ENCODE assay signal across 26 cellular contexts in genomic region chr3:100416863-100417262, GRCh38. TPM values are rescaled to one million over a fixed set of nuclear protein-coding genes. Genes with fewer than 3 reads are reported as not detected.
DNase-seq lines count a peak whose midpoint lies in the region; ATAC-seq, FAIRE-seq and TF ChIP-seq lines count a peak whose summit lies in the region.
"Had no signal": no experiment of that assay in that cellular context is flagged by ENCODE, and none has a peak within 500 bp of the region (broad histone marks: within the 10 kb centered on the region; RNA-seq: fewer than 3 reads in every experiment).

No MANE protein-coding gene starts in this region.

- H3K23ac ChIP-seq in IMR-90 (ENCODE audit: low read depth, low read length): no peak overlapping the region

- FAIRE-seq in A549 (lab: Jason Lieb, UNC): no peak
- FAIRE-seq in K562 (lab: Jason Lieb, UNC): no peak
- FAIRE-seq: GM12878, GM19239 had no signal

- TF ChIP-seq EP300 in A549 (IDR thresholded peaks at IDR 0.05) (no peak), K562 (IDR thresholded peaks at IDR 0.05; ENCODE audit: low read length) (no peak)

- H3K9me3 ChIP-seq in A549 (no peaks in the 10 kb centered on the region), IMR-90 (ENCODE audit: control insufficient read depth, insufficient read depth, low read length) (no peaks in the 10 kb centered on the region), K562 (replicated peaks; ENCODE audit: control insufficient read depth, insufficient read depth, low read depth, low read length) (no peaks in the 10 kb centered on the region)
- H3K9me3 ChIP-seq: BE2C, BLaER1 had no signal

- H3K27ac ChIP-seq in A549 (no peak overlapping the region), IMR-90 (ENCODE audit: insufficient read depth, low read length) (no peak overlapping the region), K562 (ENCODE audit: extremely low read depth, low read depth, low read length) (no peak overlapping the region), brain microvascular endothelial cell (no peak overlapping the region)
- H3K27ac ChIP-seq: 22Rv1, BLaER1 had no signal

- H4K91ac ChIP-seq in IMR-90 (ENCODE audit: insufficient read depth, low read depth, low read length): no peak overlapping the region

- H3K4me1 Mint-ChIP-seq in chondrocyte (ENCODE audit: low read depth): no peaks in the 10 kb centered on the region
- H3K4me1 Mint-ChIP-seq: CD4-positive, alpha-beta memory T cell; CD8-positive, alpha-beta memory T cell had no signal

- H4K5ac ChIP-seq in IMR-90 (ENCODE audit: low read depth, low read length): no peak overlapping the region

- H2AFZ ChIP-seq in IMR-90 (replicated peaks; ENCODE audit: low read length, poor library complexity) (no peak overlapping the region), K562 (ENCODE audit: low read depth, low read length) (no peak overlapping the region)

- dilution Hi-C loops in IMR-90 (cut with HindIII; ENCODE audit: low sequenced_read_pairs, unreplicated experiment): no loop called here

- H4K20me1 ChIP-seq in IMR-90 (ENCODE audit: insufficient read depth, low read length) (no peaks in the 10 kb centered on the region), K562 (replicated peaks; ENCODE audit: control insufficient read depth, insufficient read depth, low read length) (no peaks in the 10 kb centered on the region)
- H4K20me1 ChIP-seq: BLaER1 had no signal

- 46% methylated on average over 1 of the region's 1 CpG for WGBS in A549 (ENCODE audit: missing lambda C conversion rate)
- no CpG with 5 or more reads among the region's 1 CpG for WGBS in IMR-90 (ENCODE audit: extremely low coverage in 2 of 2, insufficient read length in 1 of 2), 2 experiments
- 22% methylated on average over 1 of the region's 1 CpG for WGBS in K562 (ENCODE audit: insufficient coverage, low coverage, missing lambda C conversion rate)

- H3K56ac ChIP-seq in IMR-90 (ENCODE audit: extremely low read depth, insufficient read depth, low read length): no peak overlapping the region

- H3K4ac ChIP-seq in IMR-90 (ENCODE audit: low read depth, low read length): no peak overlapping the region

- TF ChIP-seq POLR2A in A549 (IDR thresholded peaks at IDR 0.05; ENCODE audit: low read length): no peak
- no peak for TF ChIP-seq POLR2A in IMR-90 (IDR thresholded peaks at IDR 0.05; ENCODE audit: low read depth, low read length)
- TF ChIP-seq POLR2A in K562 (conservative IDR thresholded peaks at IDR 0.05): no peak

- H2BK15ac ChIP-seq in IMR-90 (ENCODE audit: low read depth, low read length): no peak overlapping the region

- no peak overlapping the region for H3K27ac Mint-ChIP-seq in chondrocyte (ENCODE audit: unreplicated experiment)
- H3K27ac Mint-ChIP-seq: CD4-positive, CD25-positive, alpha-beta regulatory T cell had no signal

- H3K9me3 Mint-ChIP-seq in chondrocyte (ENCODE audit: low read depth): no peaks in the 10 kb centered on the region
- H3K9me3 Mint-ChIP-seq: CD14-positive monocyte had no signal

- POLR2A ChIA-PET in A549 (lab: Yijun Ruan, JAX) (no interaction called here), IMR-90 (lab: Charles Lee; ENCODE audit: unreplicated experiment) (no interaction called here), K562 (lab: Yijun Ruan, JAX) (interaction anchor here (1.1 kb wide), 1 partner anchor 15 kb away, joined by 4 read pairs; the partner anchor contains the start of genes LNP1 and TOMM70)

- no peaks in the 10 kb centered on the region for H3K27me3 ChIP-seq in IMR-90 (ENCODE audit: control insufficient read depth, insufficient read depth, low read length)
- H3K27me3 ChIP-seq in K562 (ENCODE audit: control insufficient read depth in 2 of 2, insufficient read depth in 2 of 2, low read length in 2 of 2): no peaks in the 10 kb centered on the region
- no peaks in the 10 kb centered on the region for H3K27me3 ChIP-seq in brain microvascular endothelial cell (replicated peaks)
- H3K27me3 ChIP-seq: BE2C, BLaER1 had no signal

- no peaks in the 10 kb centered on the region for H3K27me3 Mint-ChIP-seq in chondrocyte (ENCODE audit: low read depth)
- H3K27me3 Mint-ChIP-seq: CD8-positive, alpha-beta memory T cell had no signal

- CTCF ChIA-PET in A549 (lab: Yijun Ruan, JAX) (no interaction called here), IMR-90 (lab: Yijun Ruan, JAX) (no interaction called here), K562 (lab: Yijun Ruan, JAX; ENCODE audit: low intra/inter-chr PET ratio) (interaction anchor here (0.6 kb wide), 1 partner anchor 282 kb away, joined by 5 read pairs; no protein-coding TSS in a partner anchor)

- in situ Hi-C loops in IMR-90 (cut with MboI; ENCODE audit: low sequenced_read_pairs): no loop called here
- in situ Hi-C loops in K562 (cut with MboI): no loop called here
- in situ Hi-C loops in brain microvascular endothelial cell (cut with HindIII; ENCODE audit: low pct_ligation_motif_present, low sequenced_read_pairs): no loop called here

- H3K79me2 ChIP-seq in K562 (ENCODE audit: control insufficient read depth, insufficient read depth, low read length): no peaks in the 10 kb centered on the region

- intact Hi-C loops in IMR-90 (cut with micrococcal nuclease) (no loop called here), K562 (cut with micrococcal nuclease) (no loop called here)

- DNase-seq in DMS53 (lab: John Stamatoyannopoulos, UW) (peak; percentile 1), DMS53 treated with DMSO at 0.1 percent for 48 hours (lab: John Stamatoyannopoulos, UW; ENCODE audit: unreplicated experiment) (no peak), A549 (ENCODE audit: low read depth in 1 of 2, low spot score in 1 of 2) (no peak), IMR-90 (no peak), K562 (ENCODE audit: extremely low read depth in 1 of 4, low spot score in 3 of 4) (no peak), brain microvascular endothelial cell (no peak), chondrocyte (ENCODE audit: low spot score) (no peak)
- DNase-seq: ACHN; BE2C; C1 segment of cervical spinal cord; CD4-positive, alpha-beta memory T cell; CD4-positive, CD25-positive, alpha-beta regulatory T cell; CD8-positive, alpha-beta memory T cell; COR-L47; DMS 273 treated with DMSO at 0.1 percent for 48 hours; DMS153; DMS79; DND-41; EL; GDM1 had no signal

- ATAC-seq in A549 (no peak), IMR-90 (ENCODE audit: low read depth) (no peak), K562 (no peak), GM21723 (IDR thresholded peaks at IDR 0.05; ENCODE audit: unreplicated experiment) (no peak)
- ATAC-seq: GM12878 had no signal

- TF ChIP-seq RAD21 in A549 (conservative IDR thresholded peaks at IDR 0.05 in 1 of 2, IDR thresholded peaks at IDR 0.05 in 1 of 2) (no peak), IMR-90 (IDR thresholded peaks at IDR 0.05; ENCODE audit: low read length) (no peak), K562 (CRISPR knock-in tag; conservative IDR thresholded peaks at IDR 0.05 in 1 of 2, IDR thresholded peaks at IDR 0.05 in 1 of 2) (no peak)

- no peak overlapping the region for H2BK5ac ChIP-seq in IMR-90 (ENCODE audit: low read depth, low read length, poor library complexity, severe bottlenecking)

- TF ChIP-seq CTCF in A549 (IDR thresholded peaks at IDR 0.05): no peak
- no peak for TF ChIP-seq CTCF in IMR-90 (conservative IDR thresholded peaks at IDR 0.05; ENCODE audit: low read depth, low read length)
- no peak for TF ChIP-seq CTCF in K562 (IDR thresholded peaks at IDR 0.05 in 2 of 3, conservative IDR thresholded peaks at IDR 0.05 in 1 of 3; ENCODE audit: insufficient read depth in 2 of 3, low read depth in 1 of 3, low read length in 3 of 3)
- TF ChIP-seq CTCF in brain microvascular endothelial cell (IDR thresholded peaks at IDR 0.05; ENCODE audit: low read depth, low read length, missing control alignments): no peak
- TF ChIP-seq CTCF in chondrocyte (IDR thresholded peaks at IDR 0.05): no peak

- no peak overlapping the region for H3K4me3 Mint-ChIP-seq in chondrocyte (ENCODE audit: unreplicated experiment)
- H3K4me3 Mint-ChIP-seq: CD14-positive monocyte; CD4-positive, alpha-beta memory T cell; CD4-positive, CD25-positive, alpha-beta regulatory T cell; CD8-positive, alpha-beta memory T cell had no signal

- H3K4me2 ChIP-seq in A549 (no peak overlapping the region), IMR-90 (ENCODE audit: low read depth, low read length) (no peak overlapping the region), K562 (ENCODE audit: insufficient read depth, low read length) (no peak overlapping the region)
- H3K4me2 ChIP-seq: BLaER1 had no signal

- H3K18ac ChIP-seq in IMR-90 (ENCODE audit: low read depth, low read length): no peak overlapping the region

- H3K36me3 Mint-ChIP-seq in chondrocyte (ENCODE audit: low read depth): peaks cover 1% of the 10 kb centered on the region
- H3K36me3 Mint-ChIP-seq: CD14-positive monocyte had no signal

- H3K36me3 ChIP-seq in IMR-90 (ENCODE audit: control insufficient read depth, insufficient read depth, low read length): no peaks in the 10 kb centered on the region
- no peaks in the 10 kb centered on the region for H3K36me3 ChIP-seq in K562 (ENCODE audit: control insufficient read depth, insufficient read depth, low read length)
- no peaks in the 10 kb centered on the region for H3K36me3 ChIP-seq in brain microvascular endothelial cell (replicated peaks)
- H3K36me3 ChIP-seq: BE2C, BLaER1 had no signal

- H2BK120ac ChIP-seq in IMR-90 (ENCODE audit: low read depth, low read length): no peak overlapping the region

- no peak overlapping the region for H2AK9ac ChIP-seq in IMR-90 (replicated peaks; ENCODE audit: low read depth, low read length, poor library complexity)

- H4K8ac ChIP-seq in IMR-90 (ENCODE audit: low read depth in 2 of 2, low read length in 2 of 2): no peak overlapping the region

- H2AK5ac ChIP-seq in IMR-90 (ENCODE audit: low read depth, low read length): no peak overlapping the region

- no peak overlapping the region for H3K14ac ChIP-seq in IMR-90 (replicated peaks; ENCODE audit: low read depth, low read length)

- BruUV-seq in IMR-90 (replicated peaks; lab: Mats Ljungman, UMichigan): no TSS peak
- BruUV-seq in K562 (replicated peaks; lab: Mats Ljungman, UMichigan): no TSS peak

- H3K9me1 ChIP-seq in IMR-90 (ENCODE audit: insufficient read depth, low read length) (no peaks in the 10 kb centered on the region), K562 (ENCODE audit: control insufficient read depth, insufficient read depth, low read length) (no peaks in the 10 kb centered on the region)

- H3K4me1 ChIP-seq in A549 (no peaks in the 10 kb centered on the region), IMR-90 (ENCODE audit: control insufficient read depth, insufficient read depth, low read length) (no peaks in the 10 kb centered on the region), K562 (replicated peaks in 1 of 2; ENCODE audit: control insufficient read depth in 2 of 2, insufficient read depth in 2 of 2, low read length in 2 of 2) (no peaks in the 10 kb centered on the region; a peak in 2 of 5 replicates)
- H3K4me1 ChIP-seq: BE2C had no signal

- no peak overlapping the region for H2BK20ac ChIP-seq in IMR-90 (ENCODE audit: low read depth, low read length)

- no peaks in the 10 kb centered on the region; a peak in 1 of 4 replicates for H3K79me1 ChIP-seq in IMR-90 (ENCODE audit: low read depth in 1 of 2, low read length in 2 of 2)

- no peak overlapping the region for H3K9ac ChIP-seq in IMR-90 (ENCODE audit: low read depth, low read length)
- H3K9ac ChIP-seq in K562 (ENCODE audit: insufficient read depth in 1 of 2, low read depth in 2 of 2, low read length in 2 of 2): no peak overlapping the region
- H3K9ac ChIP-seq: BLaER1 had no signal

- H3K4me3 ChIP-seq in A549: no peak overlapping the region
- H3K4me3 ChIP-seq in IMR-90 (ENCODE audit: insufficient read depth, low read depth, low read length): no peak overlapping the region
- no peak overlapping the region for H3K4me3 ChIP-seq in K562
- H3K4me3 ChIP-seq in brain microvascular endothelial cell (ENCODE audit: low read depth, low read length): no peak overlapping the region
- H3K4me3 ChIP-seq: BLaER1, GM12878 had no signal

RNA-seq across cellular contexts. Expression of gene LNP1, which starts 15.5 kb away (rescaled TPM):
- 1.2 and 2.0 TPM in 2 replicates for polyA plus RNA-seq in A549 (2011; rRNA removed)
- polyA plus RNA-seq in A549 (2012; cell fraction: cytosol; rRNA removed): 0.91 and 1.2 TPM in 2 replicates
- polyA plus RNA-seq in A549 (2012; cell fraction: nucleus; rRNA removed): 0.53 and 1.0 TPM in 2 replicates
- polyA plus RNA-seq in A549 (2017; fragmentation: RNase III; extraction: RNeasy Plus Mini Kit Qiagen cat#74134 plus additional on column Dnase treatment): 1.3 to 1.8 TPM (median 1.6 TPM) in 3 replicates
- polyA minus RNA-seq in A549 (2011; rRNA and poly(A)+ RNA removed): 2.3 and 3.9 TPM in 2 replicates
- 2.2 and 4.4 TPM in 2 replicates for total RNA-seq in IMR-90 (2012; rRNA removed)
- polyA plus RNA-seq in IMR-90 (2012; rRNA removed): 2.3 and 2.4 TPM in 2 replicates
- 0.44 and 1.5 TPM in 2 replicates for polyA plus RNA-seq in IMR-90 (2012; cell fraction: cytosol; rRNA removed)
- polyA plus RNA-seq in IMR-90 (2012; cell fraction: nucleus; rRNA removed; ENCODE audit: low replicate concordance): 0.14 and 1.4 TPM in 2 replicates
- 12.5 and 19.1 TPM in 2 replicates for total RNA-seq in K562 (2011; cell fraction: chromatin; rRNA removed; ENCODE audit: low replicate concordance)
- total RNA-seq in K562 (2011; cell fraction: nucleolus; rRNA removed): 12.8 and 13.6 TPM in 2 replicates
- 15.6 and 22.5 TPM in 2 replicates for total RNA-seq in K562 (2011; cell fraction: nucleoplasm; rRNA removed)
- 3.3 and 4.5 TPM in 2 replicates for total RNA-seq in K562 (2014; rRNA removed)
- 4.4 and 4.5 TPM in 2 replicates for total RNA-seq in K562 (2014; rRNA removed; fragmentation: Illumina TruSeq; extraction: Trizol)
- total RNA-seq in K562 (2015; rRNA removed; fragmentation: Illumina TruSeq; extraction: Trizol): 3.9 and 5.2 TPM in 2 replicates
- 3.0 and 3.4 TPM in 2 replicates for total RNA-seq in K562 (2021)
- polyA plus RNA-seq in K562 (2011; rRNA removed): 3.1 and 4.3 TPM in 2 replicates
- polyA plus RNA-seq in K562 (2011; cell fraction: cytosol; rRNA removed): 2.4 and 4.8 TPM in 2 replicates
- 5.0 and 5.6 TPM in 2 replicates for polyA plus RNA-seq in K562 (2011; cell fraction: nucleus; rRNA removed)
- 3.2 and 3.7 TPM in 2 replicates for polyA plus RNA-seq in K562 (2012)
- polyA plus RNA-seq in K562 (2014; fragmentation: Illumina TruSeq; extraction: Trizol): 3.6 and 4.8 TPM in 2 replicates
- 1 to 10 TPM; 1.9 to 4.9 TPM for polyA plus RNA-seq in K562 (2014; fragmentation: Nextera tagmentation; extraction: Ambion mirVana)
- 3.4 and 3.9 TPM in 2 replicates for polyA plus RNA-seq in K562 (2014; rRNA removed)
- 13.5 and 14.6 TPM in 2 replicates for polyA minus RNA-seq in K562 (2011; rRNA and poly(A)+ RNA removed)
- polyA minus RNA-seq in K562 (2011; cell fraction: cytosol; rRNA and poly(A)+ RNA removed): 2.4 and 3.4 TPM in 2 replicates
- polyA minus RNA-seq in K562 (2011; cell fraction: nucleus; rRNA and poly(A)+ RNA removed): 11.8 and 22.1 TPM in 2 replicates
- 1.0 to 2.2 TPM (median 1.5 TPM) in 3 replicates for total RNA-seq in chondrocyte

RNA-seq across cellular contexts. Expression of gene TOMM70, which starts 16.0 kb away (rescaled TPM):
- polyA plus RNA-seq in A549 (2011; rRNA removed) (48.6 and 61.8 TPM in 2 replicates), A549 (2017; fragmentation: RNase III; extraction: RNeasy Plus Mini Kit Qiagen cat#74134 plus additional on column Dnase treatment) (49.1 to 55.4 TPM (median 49.3 TPM) in 3 replicates), IMR-90 (2012; rRNA removed) (19.8 and 24.6 TPM in 2 replicates), K562 (2011; rRNA removed) (39.3 and 55.9 TPM in 2 replicates), K562 (2014; fragmentation: Illumina TruSeq; extraction: Trizol) (54.9 and 65.0 TPM in 2 replicates), K562 (2014; fragmentation: Nextera tagmentation; extraction: Ambion mirVana) (10 to 100 TPM; 17.5 to 22.3 TPM), K562 (2014; rRNA removed) (48.0 and 48.8 TPM in 2 replicates)
- 14.8 and 16.5 TPM in 2 replicates for polyA plus RNA-seq in A549 (2012; cell fraction: cytosol; rRNA removed)
- 11.7 and 12.6 TPM in 2 replicates for polyA plus RNA-seq in A549 (2012; cell fraction: nucleus; rRNA removed)
- polyA minus RNA-seq in A549 (2011; rRNA and poly(A)+ RNA removed): 17.5 and 19.5 TPM in 2 replicates
- total RNA-seq in IMR-90 (2012; rRNA removed) (35.1 and 50.0 TPM in 2 replicates), K562 (2014; rRNA removed) (43.5 and 48.5 TPM in 2 replicates), K562 (2014; rRNA removed; fragmentation: Illumina TruSeq; extraction: Trizol) (75.6 and 87.7 TPM in 2 replicates), K562 (2015; rRNA removed; fragmentation: Illumina TruSeq; extraction: Trizol) (64.0 and 70.7 TPM in 2 replicates), K562 (2021) (54.9 and 55.1 TPM in 2 replicates), chondrocyte (33.9 to 43.3 TPM (median 34.9 TPM) in 3 replicates)
- polyA plus RNA-seq in IMR-90 (2012; cell fraction: cytosol; rRNA removed): 7.1 and 7.8 TPM in 2 replicates
- polyA plus RNA-seq in IMR-90 (2012; cell fraction: nucleus; rRNA removed; ENCODE audit: low replicate concordance): 5.2 and 11.0 TPM in 2 replicates
- 17.0 and 37.0 TPM in 2 replicates for total RNA-seq in K562 (2011; cell fraction: chromatin; rRNA removed; ENCODE audit: low replicate concordance)
- total RNA-seq in K562 (2011; cell fraction: nucleolus; rRNA removed): 9.8 and 12.0 TPM in 2 replicates
- total RNA-seq in K562 (2011; cell fraction: nucleoplasm; rRNA removed): 21.0 and 32.6 TPM in 2 replicates
- 12.3 and 16.0 TPM in 2 replicates for polyA plus RNA-seq in K562 (2011; cell fraction: cytosol; rRNA removed)
- polyA plus RNA-seq in K562 (2011; cell fraction: nucleus; rRNA removed): 7.8 and 9.3 TPM in 2 replicates
- polyA plus RNA-seq in K562 (2012): 35.3 and 35.5 TPM in 2 replicates
- 82.0 and 88.8 TPM in 2 replicates for polyA minus RNA-seq in K562 (2011; rRNA and poly(A)+ RNA removed)
- 31.5 and 37.6 TPM in 2 replicates for polyA minus RNA-seq in K562 (2011; cell fraction: cytosol; rRNA and poly(A)+ RNA removed)
- 9.7 and 15.9 TPM in 2 replicates for polyA minus RNA-seq in K562 (2011; cell fraction: nucleus; rRNA and poly(A)+ RNA removed)
